Comparison of ENCODE assay signal across 1 cellular context in genomic region chr11:69157822-69158231, GRCh38.
TF ChIP-seq lines count a peak whose summit lies in the region.

No MANE protein-coding gene starts in this region.

TF ChIP-seq in SK-N-SH, 30 proteins besides CTCF, POLR2A, EP300 and RAD21 (continued from another document):
- no peak for TF ChIP-seq REST (IDR thresholded peaks at IDR 0.05; ENCODE audit: low read depth, low read length)
- TF ChIP-seq FOXM1 (IDR thresholded peaks at IDR 0.05; ENCODE audit: low read depth), result no peak
- TF ChIP-seq MXI1 (IDR thresholded peaks at IDR 0.05; ENCODE audit: low read depth, low read length), result no peak
- TF ChIP-seq USF2 (IDR thresholded peaks at IDR 0.05; ENCODE audit: borderline replicate concordance, low read depth, low read length), result no peak
TF ChIP-seq in SK-N-SH: peak in this region for 0.
